Comparison of ENCODE assay signal across 26 cellular contexts in genomic region chr9:1219284-1219683, GRCh38.
"Had no signal": no experiment of that assay in that cellular context is flagged by ENCODE, and none has a peak within 500 bp of the region (broad histone marks: within the 10 kb centered on the region; RNA-seq: fewer than 3 reads in every experiment).

No MANE protein-coding gene starts in this region.

- H3K9me3 ChIP-seq: gastroesophageal sphincter, heart left ventricle, lower lobe of right lung, prostate gland, right atrium auricular region, suprapubic skin, vagina had no signal

- H3K27me3 ChIP-seq: foreskin keratinocyte, gastroesophageal sphincter, heart left ventricle, hepatocyte, right atrium auricular region, suprapubic skin, vagina had no signal

- H3K27ac ChIP-seq: foreskin keratinocyte, gastroesophageal sphincter, heart left ventricle, hepatocyte, lower lobe of right lung, prostate gland, right atrium auricular region, suprapubic skin, vagina had no signal

- H2AFZ ChIP-seq: hepatocyte had no signal

- H3K79me2 ChIP-seq: hepatocyte had no signal

- H3K4me2 ChIP-seq: hepatocyte, smooth muscle cell had no signal

- ATAC-seq: effector memory CD8-positive, alpha-beta T cell; foreskin keratinocyte; gastroesophageal sphincter; heart left ventricle; left ventricle myocardium superior; lower lobe of right lung; naive thymus-derived CD8-positive, alpha-beta T cell; sciatic nerve; stimulated activated naive CD8-positive, alpha-beta T cell treated with anti-CD3 and anti-CD28 coated beads, Interleukin-15, amount 100 ng/mL, for 72 hours had no signal

- H3K4me3 ChIP-seq: gastroesophageal sphincter, heart left ventricle, hepatocyte, lower lobe of right lung, prostate gland, right atrium auricular region, smooth muscle cell, suprapubic skin, vagina had no signal

- DNase-seq: cortex of kidney; effector memory CD8-positive, alpha-beta T cell; foreskin keratinocyte; heart left ventricle; islet precursor cell; kidney glomerular epithelial cell; left ventricle myocardium superior; lower lobe of right lung; naive thymus-derived CD8-positive, alpha-beta T cell; nephron progenitor cell; nucleus accumbens; stimulated activated CD4-positive, alpha-beta T cell treated with anti-CD3 and anti-CD28 coated beads, Interleukin-12 subunit alpha, Interleukin-12 subunit beta, amount 100 ng/mL, for 4 hours; stimulated activated CD4-positive, alpha-beta T cell treated with anti-CD3 and anti-CD28 coated beads, Interleukin-1b, Interleukin-23, amount 100 ng/mL, for 48 hours; stimulated activated CD4-positive, alpha-beta T cell treated with anti-CD3 and anti-CD28 coated beads, Interleukin-4, amount 100 ng/mL, for 1 hour; stimulated activated CD8-positive, alpha-beta memory T cell treated with anti-CD3 and anti-CD28 coated beads, Interleukin-4, amount 100 ng/mL, for 48 hours; stimulated activated naive CD4-positive, alpha-beta T cell; stimulated activated naive CD8-positive, alpha-beta T cell treated with anti-CD3 and anti-CD28 coated beads, Interleukin-15, amount 100 ng/mL, for 72 hours; trophoblast cell had no signal

- H3K4me1 ChIP-seq: foreskin keratinocyte, gastroesophageal sphincter, heart left ventricle, lower lobe of right lung, prostate gland, right atrium auricular region, suprapubic skin, vagina had no signal

- H3K36me3 ChIP-seq: gastroesophageal sphincter, heart left ventricle, lower lobe of right lung, prostate gland, right atrium auricular region, suprapubic skin, vagina had no signal
